7 cellular contexts compared by ENCODE assay signal in the genomic region with DNA sequence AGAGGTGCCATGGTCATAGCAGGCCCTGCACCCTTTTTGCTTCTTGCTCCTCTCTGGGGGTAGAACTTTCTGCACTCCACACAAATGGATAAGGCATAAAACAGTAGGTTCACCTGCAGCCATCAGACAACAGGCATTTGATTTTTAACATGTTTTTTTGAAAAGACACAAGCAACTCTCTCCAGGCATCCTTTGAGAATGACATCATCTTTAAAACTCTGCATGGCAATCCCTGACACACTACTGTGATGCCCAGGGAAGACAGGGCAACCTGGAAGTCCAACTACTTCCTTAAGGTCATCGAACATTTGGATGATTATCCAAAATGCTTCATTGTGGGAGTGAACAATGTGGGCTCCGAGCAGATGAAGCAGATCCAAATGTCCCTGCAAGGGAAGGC.
"Had no signal": no experiment of that assay in that cellular context is flagged by ENCODE, and none has a peak within 500 bp of the region (broad histone marks: within the 10 kb centered on the region; RNA-seq: fewer than 3 reads in every experiment).

No MANE protein-coding gene starts in this region.

- DNase-seq: IMR-90, KBM-7, KG1 had no signal

- H3K4me3 Mint-ChIP-seq: IgD-negative memory B cell had no signal

- H3K4me3 ChIP-seq: K562 had no signal

- H3K4me1 Mint-ChIP-seq: IgD-negative memory B cell had no signal

- H3K27ac ChIP-seq: HL-60 had no signal

- H3K36me3 Mint-ChIP-seq: IgD-negative memory B cell had no signal

- FAIRE-seq: HTR-8/SVneo, K562 had no signal

- H3K27ac Mint-ChIP-seq: IgD-negative memory B cell had no signal
